ENCODE assay signal across 8 cellular contexts in the genomic region with DNA sequence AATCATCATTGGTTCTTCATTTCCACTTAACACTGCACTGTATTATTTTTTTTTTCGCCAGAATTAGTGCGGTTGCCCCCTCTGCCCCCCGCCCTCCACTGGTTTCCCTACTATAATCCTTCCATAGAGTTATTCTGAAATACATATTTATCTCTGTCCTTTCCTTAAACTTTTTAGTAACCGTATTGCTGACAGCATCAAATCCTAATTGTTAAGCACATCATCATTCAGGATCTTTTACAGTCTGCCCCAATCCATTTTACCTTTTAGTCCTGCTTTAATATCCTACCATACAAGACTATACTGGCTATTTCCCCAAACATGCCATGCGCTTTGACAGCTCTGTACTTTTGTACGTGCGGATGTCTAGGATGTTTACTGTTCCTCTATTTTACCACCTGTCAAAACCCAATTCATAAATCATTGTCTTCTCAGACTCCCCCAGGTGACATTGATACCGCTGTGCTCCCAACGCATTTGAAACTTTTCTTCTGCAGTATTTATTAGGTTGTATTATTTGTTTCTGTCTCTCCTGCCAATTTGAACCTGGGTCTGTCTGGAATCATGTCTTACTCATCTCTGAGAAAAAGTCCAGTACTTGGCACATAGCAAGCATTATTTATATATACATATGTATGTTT. TPM values are rescaled to one million over a fixed set of nuclear protein-coding genes. Genes with fewer than 3 reads are reported as not detected.
A peak's percentile ranks its signal among the peaks of the same experiment; 100 is the strongest.
DNase-seq lines count a peak whose midpoint lies in the region; ATAC-seq and TF ChIP-seq lines count a peak whose summit lies in the region.

No MANE protein-coding gene starts in this region.

- peak overlapping the region; percentile 78; the same call in 1 of the 2 replicates for H3K56ac ChIP-seq in IMR-90 (ENCODE audit: extremely low read depth, insufficient read depth, low read length)

- H3K36me3 ChIP-seq in IMR-90 (ENCODE audit: control insufficient read depth, insufficient read depth, low read length) (no peaks in the 10 kb centered on the region), adipocyte (ENCODE audit: control insufficient read depth, insufficient read depth, low read length, severe bottlenecking) (no peaks in the 10 kb centered on the region), thymus (ENCODE audit: control insufficient read depth, insufficient read depth) (no peaks in the 10 kb centered on the region)

- no peak overlapping the region for H3K18ac ChIP-seq in IMR-90 (ENCODE audit: low read depth, low read length)

- no peak for TF ChIP-seq POLR2A in IMR-90 (IDR thresholded peaks at IDR 0.05; ENCODE audit: low read depth, low read length)

- H3K4me2 ChIP-seq in IMR-90 (ENCODE audit: low read depth, low read length) = peak overlapping the region; percentile 99

- H2AK5ac ChIP-seq in IMR-90 (ENCODE audit: low read depth, low read length) = no peak overlapping the region

- H3K27ac ChIP-seq in IMR-90 (ENCODE audit: insufficient read depth, low read length) (peak overlapping the region; percentile 92; the same call in 1 of the 2 replicates), thymus (ENCODE audit: low read depth) (peak overlapping the region; percentile 83)

- no peak overlapping the region for H2BK120ac ChIP-seq in IMR-90 (ENCODE audit: low read depth, low read length)

- no peak overlapping the region for H4K8ac ChIP-seq in IMR-90 (ENCODE audit: low read depth in 2 of 2, low read length in 2 of 2)

- no peak for TF ChIP-seq CTCF in IMR-90 (conservative IDR thresholded peaks at IDR 0.05; ENCODE audit: low read depth, low read length)

- no peak for TF ChIP-seq RAD21 in IMR-90 (IDR thresholded peaks at IDR 0.05; ENCODE audit: low read length)

- no peak overlapping the region for H2BK5ac ChIP-seq in IMR-90 (ENCODE audit: low read depth, low read length, poor library complexity, severe bottlenecking)

- WGBS in IMR-90 (ENCODE audit: extremely low coverage in 2 of 2, insufficient read length in 1 of 2), 2 experiments = 0% methylated on average over 4 of the region's 9 CpGs; no CpG with 5 or more reads in 1 of the 2 experiments
- WGBS in thymus = 0% methylated on average over 9 of the region's 9 CpGs

- TSS peak; percentile 60 for BruUV-seq in IMR-90 (replicated peaks; lab: Mats Ljungman, UMichigan)

- H3K4me1 ChIP-seq in IMR-90 (ENCODE audit: control insufficient read depth, insufficient read depth, low read length) = peaks cover 2% of the 10 kb centered on the region
- peaks cover 62% of the 10 kb centered on the region for H3K4me1 ChIP-seq in adipocyte (ENCODE audit: control insufficient read depth, insufficient read depth, low read length)
- peaks cover 19% of the 10 kb centered on the region for H3K4me1 ChIP-seq in thymus (ENCODE audit: control insufficient read depth, insufficient read depth, low read length)

- H3K9ac ChIP-seq in IMR-90 (ENCODE audit: low read depth, low read length) = peak overlapping the region; percentile 92
- H3K9ac ChIP-seq in adipocyte (ENCODE audit: low read length) = peak overlapping the region; percentile 99

- H3K14ac ChIP-seq in IMR-90 (replicated peaks; ENCODE audit: low read depth, low read length) = no peak overlapping the region

- POLR2A ChIA-PET in IMR-90 (lab: Charles Lee; ENCODE audit: unreplicated experiment) = no interaction called here

- H3K4ac ChIP-seq in IMR-90 (ENCODE audit: low read depth, low read length) = no peak overlapping the region

- H3K79me1 ChIP-seq in IMR-90 (ENCODE audit: low read depth in 1 of 2, low read length in 2 of 2) = peaks cover 7 to 52% of the 10 kb centered on the region in 2 experiments

- in situ Hi-C loops in IMR-90 (cut with MboI; ENCODE audit: low sequenced_read_pairs) = no loop called here

- H3K4me3 ChIP-seq in IMR-90 (ENCODE audit: insufficient read depth, low read depth, low read length) (peak overlapping the region; percentile 89), adipocyte (ENCODE audit: low read length) (peak overlapping the region; percentile 100), thymus (ENCODE audit: low read length) (peak overlapping the region; percentile 65)

- no peaks in the 10 kb centered on the region for H3K9me3 ChIP-seq in IMR-90 (ENCODE audit: control insufficient read depth, insufficient read depth, low read length)
- H3K9me3 ChIP-seq in adipocyte (ENCODE audit: control insufficient read depth, low read length) = no peaks in the 10 kb centered on the region
- no peaks in the 10 kb centered on the region for H3K9me3 ChIP-seq in thymus (ENCODE audit: control insufficient read depth)

- H2AK9ac ChIP-seq in IMR-90 (replicated peaks; ENCODE audit: low read depth, low read length, poor library complexity) = no peak overlapping the region

- no peak overlapping the region for H2AFZ ChIP-seq in IMR-90 (replicated peaks; ENCODE audit: low read length, poor library complexity)

- H3K27me3 ChIP-seq in IMR-90 (ENCODE audit: control insufficient read depth, insufficient read depth, low read length) (no peaks in the 10 kb centered on the region), adipocyte (replicated peaks; ENCODE audit: control insufficient read depth, insufficient read depth, low read length) (no peaks in the 10 kb centered on the region), thymus (ENCODE audit: control insufficient read depth, insufficient read depth) (no peaks in the 10 kb centered on the region)

- dilution Hi-C loops in IMR-90 (cut with HindIII; ENCODE audit: low sequenced_read_pairs, unreplicated experiment) = no loop called here

- H3K23ac ChIP-seq in IMR-90 (ENCODE audit: low read depth, low read length) = peak overlapping the region; percentile 96

- no peak overlapping the region for H2BK15ac ChIP-seq in IMR-90 (ENCODE audit: low read depth, low read length)

- ATAC-seq in IMR-90 (ENCODE audit: low read depth) (no peak), GM18858 (IDR thresholded peaks at IDR 0.05; ENCODE audit: unreplicated experiment) (no peak), HG03565 (IDR thresholded peaks at IDR 0.05; ENCODE audit: unreplicated experiment) (no peak)

- CTCF ChIA-PET in IMR-90 (lab: Yijun Ruan, JAX) = no interaction called here

- H4K20me1 ChIP-seq in IMR-90 (ENCODE audit: insufficient read depth, low read length) = peaks cover 22% of the 10 kb centered on the region; the same call in 1 of the 2 replicates

- no peak overlapping the region for H4K5ac ChIP-seq in IMR-90 (ENCODE audit: low read depth, low read length)

- DNase-seq in D341Med (ENCODE audit: low spot score) (peak; percentile 12), IMR-90 (peak; percentile 31), adipocyte (ENCODE audit: low read depth) (peak; percentile 38), left kidney (ENCODE audit: low read depth, low spot score) (peak; percentile 64), HPDE6-E6E7 (ENCODE audit: extremely low spot score) (no peak)

- intact Hi-C loops in IMR-90 (cut with micrococcal nuclease) = loop anchor here (5.0 kb wide), 1 partner anchor 73 kb away; the partner anchor contains the start of gene TM7SF3

- no peak overlapping the region for H2BK20ac ChIP-seq in IMR-90 (ENCODE audit: low read depth, low read length)

- no peak overlapping the region for H4K91ac ChIP-seq in IMR-90 (ENCODE audit: insufficient read depth, low read depth, low read length)

- H3K9me1 ChIP-seq in IMR-90 (ENCODE audit: insufficient read depth, low read length) = no peaks in the 10 kb centered on the region; the same call in 1 of the 2 replicates

TF ChIP-seq in IMR-90, 13 proteins besides CTCF, POLR2A, EP300 and RAD21:
- TF ChIP-seq MXI1 (IDR thresholded peaks at IDR 0.05; ENCODE audit: borderline replicate concordance, low read depth, low read length) (peak; percentile 64; the same call in 1 of the 2 replicates), FOS (IDR thresholded peaks at IDR 0.05; ENCODE audit: low read depth, low read length) (no peak), RFX5 (IDR thresholded peaks at IDR 0.05; ENCODE audit: low read depth, low read length) (no peak), MAFK (IDR thresholded peaks at IDR 0.05; ENCODE audit: low read depth, low read length) (0 out of 2 replicates have a peak, but pooled peaks have one; percentile 13)
- TF ChIP-seq, protein P1, sequence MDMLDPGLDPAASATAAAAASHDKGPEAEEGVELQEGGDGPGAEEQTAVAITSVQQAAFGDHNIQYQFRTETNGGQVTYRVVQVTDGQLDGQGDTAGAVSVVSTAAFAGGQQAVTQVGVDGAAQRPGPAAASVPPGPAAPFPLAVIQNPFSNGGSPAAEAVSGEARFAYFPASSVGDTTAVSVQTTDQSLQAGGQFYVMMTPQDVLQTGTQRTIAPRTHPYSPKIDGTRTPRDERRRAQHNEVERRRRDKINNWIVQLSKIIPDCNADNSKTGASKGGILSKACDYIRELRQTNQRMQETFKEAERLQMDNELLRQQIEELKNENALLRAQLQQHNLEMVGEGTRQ (IDR thresholded peaks at IDR 0.05; ENCODE audit: low read depth, low read length) = no peak
- TF ChIP-seq, protein P2, sequence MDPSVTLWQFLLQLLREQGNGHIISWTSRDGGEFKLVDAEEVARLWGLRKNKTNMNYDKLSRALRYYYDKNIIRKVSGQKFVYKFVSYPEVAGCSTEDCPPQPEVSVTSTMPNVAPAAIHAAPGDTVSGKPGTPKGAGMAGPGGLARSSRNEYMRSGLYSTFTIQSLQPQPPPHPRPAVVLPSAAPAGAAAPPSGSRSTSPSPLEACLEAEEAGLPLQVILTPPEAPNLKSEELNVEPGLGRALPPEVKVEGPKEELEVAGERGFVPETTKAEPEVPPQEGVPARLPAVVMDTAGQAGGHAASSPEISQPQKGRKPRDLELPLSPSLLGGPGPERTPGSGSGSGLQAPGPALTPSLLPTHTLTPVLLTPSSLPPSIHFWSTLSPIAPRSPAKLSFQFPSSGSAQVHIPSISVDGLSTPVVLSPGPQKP (IDR thresholded peaks at IDR 0.05; ENCODE audit: borderline replicate concordance, low read depth, low read length) = no peak

RNA-seq across cellular contexts. Expression of gene FGFR1OP2, which starts 1.0 kb away (rescaled TPM):
- total RNA-seq in IMR-90 (2012; rRNA removed) = 31.0 and 56.4 TPM in 2 replicates
- polyA plus RNA-seq in IMR-90 (2012; rRNA removed) (21.3 and 26.7 TPM in 2 replicates), thymus (52.4 TPM)
- polyA plus RNA-seq in IMR-90 (2012; cell fraction: cytosol; rRNA removed) = 13.6 and 16.9 TPM in 2 replicates
- 7.6 and 21.6 TPM in 2 replicates for polyA plus RNA-seq in IMR-90 (2012; cell fraction: nucleus; rRNA removed; ENCODE audit: low replicate concordance)

RNA-seq across cellular contexts. Expression of gene INTS13, which starts 1.5 kb away (rescaled TPM):
- 31.9 and 46.9 TPM in 2 replicates for total RNA-seq in IMR-90 (2012; rRNA removed)
- polyA plus RNA-seq in IMR-90 (2012; rRNA removed) = 9.2 and 9.9 TPM in 2 replicates
- 1.4 and 3.5 TPM in 2 replicates for polyA plus RNA-seq in IMR-90 (2012; cell fraction: cytosol; rRNA removed)
- polyA plus RNA-seq in IMR-90 (2012; cell fraction: nucleus; rRNA removed; ENCODE audit: low replicate concordance) = 1.7 and 7.8 TPM in 2 replicates
- polyA plus RNA-seq in thymus = 40.5 TPM
